Comparison of ENCODE assay signal across 1 cellular context in genomic region chr14:35534884-35535793, GRCh38.
TF ChIP-seq lines count a peak whose summit lies in the region.

No MANE protein-coding gene starts in this region.

TF ChIP-seq in HepG2, 621 proteins besides CTCF, POLR2A, EP300 and RAD21 (continued from another document):
- peak; percentile 100 for TF ChIP-seq FUBP1 (CRISPR knock-in tag; IDR thresholded peaks at IDR 0.05; ENCODE audit: borderline replicate concordance)
- TF ChIP-seq ATM (IDR thresholded peaks at IDR 0.05; ENCODE audit: borderline replicate concordance) = no peak
- peak; percentile 70; the same call in 1 of the 2 replicates for TF ChIP-seq NR2F2 (IDR thresholded peaks at IDR 0.05; ENCODE audit: borderline replicate concordance, low read depth)
- TF ChIP-seq RELA (CRISPR knock-in tag; IDR thresholded peaks at IDR 0.05) = peak; percentile 100
- peak; percentile 100 for TF ChIP-seq TMF1 (CRISPR knock-in tag; IDR thresholded peaks at IDR 0.05; ENCODE audit: low read depth)
- peak; percentile 100 for TF ChIP-seq MAF1 (CRISPR knock-in tag; IDR thresholded peaks at IDR 0.05; ENCODE audit: borderline replicate concordance)
- peak; percentile 100 for TF ChIP-seq ZNF225 (CRISPR knock-in tag; IDR thresholded peaks at IDR 0.05)
- TF ChIP-seq, protein P1, sequence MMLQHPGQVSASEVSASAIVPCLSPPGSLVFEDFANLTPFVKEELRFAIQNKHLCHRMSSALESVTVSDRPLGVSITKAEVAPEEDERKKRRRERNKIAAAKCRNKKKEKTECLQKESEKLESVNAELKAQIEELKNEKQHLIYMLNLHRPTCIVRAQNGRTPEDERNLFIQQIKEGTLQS (CRISPR knock-in tag; IDR thresholded peaks at IDR 0.05) = peak; percentile 100
- peak; percentile 99 for TF ChIP-seq SNAPC2 (CRISPR knock-in tag; IDR thresholded peaks at IDR 0.05)
- peak; percentile 100 for TF ChIP-seq ZNF343 (CRISPR knock-in tag; IDR thresholded peaks at IDR 0.05)
- TF ChIP-seq, protein P2, sequence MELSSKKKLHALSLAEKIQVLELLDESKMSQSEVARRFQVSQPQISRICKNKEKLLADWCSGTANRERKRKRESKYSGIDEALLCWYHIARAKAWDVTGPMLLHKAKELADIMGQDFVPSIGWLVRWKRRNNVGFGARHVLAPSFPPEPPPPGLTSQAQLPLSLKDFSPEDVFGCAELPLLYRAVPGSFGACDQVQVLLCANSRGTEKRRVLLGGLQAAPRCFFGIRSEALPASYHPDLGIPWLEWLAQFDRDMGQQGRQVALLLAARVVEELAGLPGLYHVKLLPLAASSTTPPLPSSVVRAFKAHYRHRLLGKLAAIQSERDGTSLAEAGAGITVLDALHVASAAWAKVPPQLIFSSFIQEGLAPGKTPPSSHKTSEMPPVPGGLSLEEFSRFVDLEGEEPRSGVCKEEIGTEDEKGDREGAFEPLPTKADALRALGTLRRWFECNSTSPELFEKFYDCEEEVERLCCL (CRISPR knock-in tag; IDR thresholded peaks at IDR 0.05; ENCODE audit: borderline replicate concordance) = peak; percentile 100
- peak; percentile 100 for TF ChIP-seq ZNF784 (CRISPR knock-in tag; IDR thresholded peaks at IDR 0.05; ENCODE audit: borderline replicate concordance)
- no peak for TF ChIP-seq BCLAF1 (IDR thresholded peaks at IDR 0.05)
- peak; percentile 93 for TF ChIP-seq NR2C2 (CRISPR knock-in tag; IDR thresholded peaks at IDR 0.05; ENCODE audit: borderline replicate concordance)
- peak; percentile 100 for TF ChIP-seq ZNF367 (CRISPR knock-in tag; IDR thresholded peaks at IDR 0.05; ENCODE audit: borderline replicate concordance)
- peak; percentile 100 for TF ChIP-seq ZNF503 (CRISPR knock-in tag; IDR thresholded peaks at IDR 0.05)
- TF ChIP-seq ZUFSP (CRISPR knock-in tag; IDR thresholded peaks at IDR 0.05; ENCODE audit: borderline replicate concordance) = peak; percentile 100
- TF ChIP-seq SALL1 (CRISPR knock-in tag; IDR thresholded peaks at IDR 0.05) = peak; percentile 100
- TF ChIP-seq, protein P3, sequence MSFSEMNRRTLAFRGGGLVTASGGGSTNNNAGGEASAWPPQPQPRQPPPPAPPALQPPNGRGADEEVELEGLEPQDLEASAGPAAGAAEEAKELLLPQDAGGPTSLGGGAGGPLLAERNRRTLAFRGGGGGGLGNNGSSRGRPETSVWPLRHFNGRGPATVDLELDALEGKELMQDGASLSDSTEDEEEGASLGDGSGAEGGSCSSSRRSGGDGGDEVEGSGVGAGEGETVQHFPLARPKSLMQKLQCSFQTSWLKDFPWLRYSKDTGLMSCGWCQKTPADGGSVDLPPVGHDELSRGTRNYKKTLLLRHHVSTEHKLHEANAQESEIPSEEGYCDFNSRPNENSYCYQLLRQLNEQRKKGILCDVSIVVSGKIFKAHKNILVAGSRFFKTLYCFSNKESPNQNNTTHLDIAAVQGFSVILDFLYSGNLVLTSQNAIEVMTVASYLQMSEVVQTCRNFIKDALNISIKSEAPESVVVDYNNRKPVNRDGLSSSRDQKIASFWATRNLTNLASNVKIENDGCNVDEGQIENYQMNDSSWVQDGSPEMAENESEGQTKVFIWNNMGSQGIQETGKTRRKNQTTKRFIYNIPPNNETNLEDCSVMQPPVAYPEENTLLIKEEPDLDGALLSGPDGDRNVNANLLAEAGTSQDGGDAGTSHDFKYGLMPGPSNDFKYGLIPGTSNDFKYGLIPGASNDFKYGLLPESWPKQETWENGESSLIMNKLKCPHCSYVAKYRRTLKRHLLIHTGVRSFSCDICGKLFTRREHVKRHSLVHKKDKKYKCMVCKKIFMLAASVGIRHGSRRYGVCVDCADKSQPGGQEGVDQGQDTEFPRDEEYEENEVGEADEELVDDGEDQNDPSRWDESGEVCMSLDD (CRISPR knock-in tag; IDR thresholded peaks at IDR 0.05; ENCODE audit: borderline replicate concordance) = peak; percentile 100
- peak; percentile 64; the same call in 1 of the 2 replicates for TF ChIP-seq MAZ (IDR thresholded peaks at IDR 0.05; ENCODE audit: borderline replicate concordance, low read depth, low read length)
- peak; percentile 100 for TF ChIP-seq MAZ (CRISPR knock-in tag; IDR thresholded peaks at IDR 0.05; ENCODE audit: low read depth)
- peak; percentile 95 for TF ChIP-seq THAP11 (CRISPR knock-in tag; IDR thresholded peaks at IDR 0.05)
- peak; percentile 100 for TF ChIP-seq ZNF616 (CRISPR knock-in tag; IDR thresholded peaks at IDR 0.05; ENCODE audit: low read depth)
- peak; percentile 34; the same call in 1 of the 2 replicates for TF ChIP-seq NFE2L2 (IDR thresholded peaks at IDR 0.05; ENCODE audit: low read length)
- TF ChIP-seq SOX13 (IDR thresholded peaks at IDR 0.05) = no peak
- peak; percentile 89 to 99; a peak in 3 of 4 replicates for TF ChIP-seq SOX13 (CRISPR knock-in tag; conservative IDR thresholded peaks at IDR 0.05 in 1 of 2, IDR thresholded peaks at IDR 0.05 in 1 of 2)
- peak; percentile 100 for TF ChIP-seq ZFYVE20 (CRISPR knock-in tag; IDR thresholded peaks at IDR 0.05; ENCODE audit: borderline replicate concordance, low read depth)
- TF ChIP-seq ZBTB42 (CRISPR knock-in tag; IDR thresholded peaks at IDR 0.05) = peak; percentile 100
- TF ChIP-seq AGO1 (IDR thresholded peaks at IDR 0.05; ENCODE audit: low read depth, low read length, poor library complexity, severe bottlenecking) = peak; percentile 90
- peak; percentile 100 for TF ChIP-seq CC2D1A (CRISPR knock-in tag; IDR thresholded peaks at IDR 0.05)
- peak; percentile 100 for TF ChIP-seq JARID2 (CRISPR knock-in tag; IDR thresholded peaks at IDR 0.05; ENCODE audit: insufficient replicate concordance)
- TF ChIP-seq ZSCAN29 (CRISPR knock-in tag; conservative IDR thresholded peaks at IDR 0.05) = peak; percentile 99
- TF ChIP-seq PCBP2 (optimal IDR thresholded peaks at IDR 0.05; ENCODE audit: low read depth, low read length, poor library complexity, severe bottlenecking) = no peak
- peak; percentile 100 for TF ChIP-seq ZBTB1 (CRISPR knock-in tag; IDR thresholded peaks at IDR 0.05; ENCODE audit: borderline replicate concordance)
- peak; percentile 100 for TF ChIP-seq ZNF878 (CRISPR knock-in tag; IDR thresholded peaks at IDR 0.05)
- TF ChIP-seq DNMT1 (CRISPR knock-in tag; IDR thresholded peaks at IDR 0.05) = peak; percentile 100
- TF ChIP-seq MEIS1 (CRISPR knock-in tag; IDR thresholded peaks at IDR 0.05; ENCODE audit: borderline replicate concordance) = peak; percentile 100
- TF ChIP-seq KLF12 (CRISPR knock-in tag; IDR thresholded peaks at IDR 0.05; ENCODE audit: borderline replicate concordance) = peak; percentile 100
